29 cellular contexts compared by ENCODE assay signal in the genomic region with DNA sequence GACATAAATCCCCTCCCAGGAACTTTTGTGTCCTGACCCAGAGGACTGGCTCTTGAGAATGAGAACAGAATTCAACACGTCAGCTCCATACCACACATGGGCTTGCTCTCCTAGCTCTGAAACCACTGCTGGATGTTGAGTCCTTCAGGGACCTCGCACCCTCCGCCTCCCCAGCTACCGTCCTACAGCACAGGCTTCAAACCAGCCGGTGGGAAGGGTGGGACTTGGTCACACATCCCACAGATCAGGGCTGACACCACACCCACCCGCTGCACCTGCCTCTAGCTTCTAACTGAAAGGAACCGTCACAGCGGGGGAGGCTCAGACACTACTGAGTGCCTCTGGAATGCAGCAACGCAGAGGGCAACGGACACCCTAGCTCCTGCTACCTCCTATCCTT. TPM values are rescaled to one million over a fixed set of nuclear protein-coding genes. Genes with fewer than 3 reads are reported as not detected.
"Had no signal": no experiment of that assay in that cellular context is flagged by ENCODE, and none has a peak within 500 bp of the region (broad histone marks: within the 10 kb centered on the region; RNA-seq: fewer than 3 reads in every experiment).

No MANE protein-coding gene starts in this region.

- H3K27ac ChIP-seq: brain microvascular endothelial cell, esophagus squamous epithelium, parathyroid adenoma, psoas muscle, sigmoid colon, tibial nerve had no signal

- H3K9me3 Mint-ChIP-seq: activated T-helper 1 cell treated with anti-CD3 and anti-CD28 coated beads, Interleukin-12 subunit alpha, Interleukin-12 subunit beta, Interleukin-2, Interleukin-4 antibody, amounts not matched to agents 30 ng/mL and 10 ng/mL and 1 ng/mL, durations not matched to agents 14 hours and 24 hours and 36 hours; stimulated activated naive B cell treated with anti-CD40 and anti-IgM and Interleukin-4, amounts not matched to agents 10 μg/mL and 1 μg/mL and 100 μg/mL, for 72 hours had no signal

- H3K27me3 Mint-ChIP-seq: activated CD4-positive, alpha-beta T cell treated with anti-CD3 and anti-CD28 coated beads for 36 hours; naive B cell; stimulated activated naive B cell treated with anti-CD40 and anti-IgM and Interleukin-4, amounts not matched to agents 10 μg/mL and 1 μg/mL and 100 μg/mL, for 72 hours had no signal

- DNase-seq: activated CD4-positive, alpha-beta T cell treated with anti-CD3 and anti-CD28 coated beads for 36 hours; activated CD4-positive, CD25-positive, alpha-beta regulatory T cell; activated CD8-positive, alpha-beta T cell treated with anti-CD3 and anti-CD28 coated beads, Interleukin-2, amount 10 ng/mL, durations not matched to agents 7 days and 5 days; activated gamma-delta T cell treated with Interleukin-2 at 50 U/mL for 16 hours; activated naive CD4-positive, alpha-beta T cell treated with anti-CD3 and anti-CD28 coated beads, Interleukin-2, amount 50 U/mL, for 16 hours; amniotic stem cell; brain microvascular endothelial cell; caudate nucleus; esophagus squamous epithelium; foreskin melanocyte; islet precursor cell; left ventricle myocardium superior; naive B cell; occipital lobe; psoas muscle; sigmoid colon; stimulated activated CD4-positive, alpha-beta T cell treated with anti-CD3 and anti-CD28 coated beads, Interleukin-1b, Interleukin-23, amount 100 ng/mL, for 48 hours; stimulated activated naive B cell treated with anti-CD40 and anti-IgM and Interleukin-4, amounts not matched to agents 10 μg/mL and 1 μg/mL and 100 μg/mL, for 72 hours had no signal

- H3K27ac Mint-ChIP-seq: activated CD4-positive, alpha-beta T cell treated with anti-CD3 and anti-CD28 coated beads for 36 hours; activated CD8-positive, alpha-beta T cell treated with anti-CD3 and anti-CD28 coated beads, Interleukin-2, amount 10 ng/mL, durations not matched to agents 7 days and 5 days; activated T-helper 1 cell treated with anti-CD3 and anti-CD28 coated beads, Interleukin-12 subunit alpha, Interleukin-12 subunit beta, Interleukin-2, Interleukin-4 antibody, amounts not matched to agents 30 ng/mL and 10 ng/mL and 1 ng/mL, durations not matched to agents 14 hours and 24 hours and 36 hours; mesothelial cell of epicardium; stimulated activated naive B cell treated with anti-CD40 and anti-IgM and Interleukin-4, amounts not matched to agents 10 μg/mL and 1 μg/mL and 100 μg/mL, for 72 hours had no signal

- H3K4me1 Mint-ChIP-seq: mesothelial cell of epicardium; naive B cell; stimulated activated naive B cell treated with anti-CD40 and anti-IgM and Interleukin-4, amounts not matched to agents 10 μg/mL and 1 μg/mL and 100 μg/mL, for 72 hours had no signal

- H3K4me3 Mint-ChIP-seq: activated CD4-positive, alpha-beta T cell treated with anti-CD3 and anti-CD28 coated beads for 36 hours; activated CD8-positive, alpha-beta T cell treated with anti-CD3 and anti-CD28 coated beads, Interleukin-2, amount 10 ng/mL, durations not matched to agents 7 days and 5 days; activated T-helper 1 cell treated with anti-CD3 and anti-CD28 coated beads, Interleukin-12 subunit alpha, Interleukin-12 subunit beta, Interleukin-2, Interleukin-4 antibody, amounts not matched to agents 30 ng/mL and 10 ng/mL and 1 ng/mL, durations not matched to agents 14 hours and 24 hours and 36 hours; mesothelial cell of epicardium; naive B cell; stimulated activated naive B cell treated with anti-CD40 and anti-IgM and Interleukin-4, amounts not matched to agents 10 μg/mL and 1 μg/mL and 100 μg/mL, for 72 hours had no signal

- ATAC-seq: activated CD4-positive, alpha-beta T cell treated with anti-CD3 and anti-CD28 coated beads for 36 hours; activated CD8-positive, alpha-beta T cell treated with anti-CD3 and anti-CD28 coated beads, Interleukin-2, amount 10 ng/mL, durations not matched to agents 7 days and 5 days; left ventricle myocardium superior; psoas muscle; stimulated activated naive B cell treated with anti-CD40 and anti-IgM and Interleukin-4, amounts not matched to agents 10 μg/mL and 1 μg/mL and 100 μg/mL, for 72 hours had no signal

RNA-seq across cellular contexts. Expression of a gene that starts 24.0 kb away (rescaled TPM):
- total RNA-seq: activated CD4-positive, alpha-beta T cell treated with anti-CD3 and anti-CD28 coated beads for 36 hours; activated CD8-positive, alpha-beta T cell treated with anti-CD3 and anti-CD28 coated beads, Interleukin-2, amount 10 ng/mL, durations not matched to agents 7 days and 5 days; activated T-helper 1 cell treated with anti-CD3 and anti-CD28 coated beads, Interleukin-12 subunit alpha, Interleukin-12 subunit beta, Interleukin-2, Interleukin-4 antibody, amounts not matched to agents 30 ng/mL and 10 ng/mL and 1 ng/mL, durations not matched to agents 14 hours and 24 hours and 36 hours; astrocyte; chondrocyte; lung microvascular endothelial cell; mesothelial cell of epicardium; occipital lobe; smooth muscle cell; T-helper 1 cell treated with Interleukin-12 subunit alpha and Interleukin-12 subunit beta and Interleukin-4 antibody, amounts not matched to agents 30 ng/mL and 1 ng/mL, for 36 hours; temporal lobe; ureter had no signal
